ENCODE assay signal across 8 cellular contexts in the genomic region with DNA sequence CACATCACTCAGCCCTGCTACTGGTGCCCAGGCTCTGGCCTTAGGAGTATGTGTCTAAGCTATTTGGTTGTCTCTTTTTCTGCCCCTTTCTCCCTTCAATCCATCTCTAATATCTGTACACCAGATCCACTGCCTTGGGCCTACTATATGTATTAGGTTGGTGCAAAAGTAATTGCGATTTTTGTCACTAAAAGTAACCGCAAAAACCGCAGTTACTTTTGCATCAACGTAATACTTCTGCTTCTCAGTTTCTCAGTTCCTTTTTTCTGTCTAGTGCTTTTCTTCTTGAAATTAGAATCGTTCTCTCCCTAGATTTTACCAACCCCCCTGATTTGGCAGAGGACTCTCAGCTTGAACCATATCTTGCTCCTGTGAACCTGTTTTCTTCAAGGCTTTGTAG.
DNase-seq lines count a peak whose midpoint lies in the region; ATAC-seq and TF ChIP-seq lines count a peak whose summit lies in the region.

No MANE protein-coding gene starts in this region.

- peaks cover 5% of the 10 kb centered on the region; the same call in 1 of the 2 replicates for H4K20me1 ChIP-seq in MM.1S (ENCODE audit: insufficient read depth, low read length)

- peak overlapping the region; percentile 24; the same call in 1 of the 2 replicates for H3K4me2 ChIP-seq in MM.1S (ENCODE audit: low read depth, low read length)

- H3K27me3 ChIP-seq in MM.1S (replicated peaks; ENCODE audit: insufficient read depth, low read length) (peaks cover 79% of the 10 kb centered on the region), body of pancreas (no peaks in the 10 kb centered on the region), colonic mucosa (no peaks in the 10 kb centered on the region)

- peaks cover 34% of the 10 kb centered on the region for H3K4me1 ChIP-seq in MM.1S (ENCODE audit: low read length)
- no peaks in the 10 kb centered on the region for H3K4me1 ChIP-seq in body of pancreas
- H3K4me1 ChIP-seq in colonic mucosa, result no peaks in the 10 kb centered on the region

- no peak for TF ChIP-seq POLR2A in body of pancreas (IDR thresholded peaks at IDR 0.05)

- no peaks in the 10 kb centered on the region for H3K9me2 ChIP-seq in MM.1S (replicated peaks; ENCODE audit: insufficient read depth, low read length)

- H2AFZ ChIP-seq in MM.1S (ENCODE audit: low read length), result no peak overlapping the region

- peak; percentile 83 for DNase-seq in MM.1S
- peak; percentile 22 for DNase-seq in germinal center (ENCODE audit: low spot score)
- no peak for DNase-seq in D341Med (ENCODE audit: low spot score)
- no peak for DNase-seq in body of pancreas
- no peak for DNase-seq in activated CD8-positive, alpha-beta memory T cell treated with anti-CD3 and anti-CD28 coated beads, Interleukin-2, amount 50 U/mL, for 4 hours
- no peak for DNase-seq in colonic mucosa

- H3K9ac ChIP-seq in MM.1S (ENCODE audit: low read length) (no peak overlapping the region), colonic mucosa (ENCODE audit: low read depth in 2 of 2, low read length in 2 of 2) (no peak overlapping the region)

- H3F3A ChIP-seq in MM.1S (ENCODE audit: insufficient read depth, low read length), result peaks cover 25% of the 10 kb centered on the region; the same call in 1 of the 2 replicates

- intact Hi-C loops in body of pancreas (cut with DNase I), result no loop called here
- intact Hi-C loops in colonic mucosa (cut with DNase I), result no loop called here

- ATAC-seq in GM18511 (IDR thresholded peaks at IDR 0.05; ENCODE audit: unreplicated experiment) (peak; percentile 39), GM21786 (IDR thresholded peaks at IDR 0.05; ENCODE audit: unreplicated experiment) (peak; percentile 28), body of pancreas (no peak)

- no peaks in the 10 kb centered on the region for H3K79me2 ChIP-seq in MM.1S (ENCODE audit: low read length)

- TF ChIP-seq CTCF in MM.1S (IDR thresholded peaks at IDR 0.05; ENCODE audit: low read length) (no peak), body of pancreas (IDR thresholded peaks at IDR 0.05) (no peak), colonic mucosa (IDR thresholded peaks at IDR 0.05) (no peak)

- H3K36me3 ChIP-seq in MM.1S (replicated peaks; ENCODE audit: insufficient read depth, low read length) (no peaks in the 10 kb centered on the region), body of pancreas (replicated peaks in 1 of 2; ENCODE audit: insufficient read depth in 1 of 2, low read depth in 2 of 2) (no peaks in the 10 kb centered on the region), colonic mucosa (no peaks in the 10 kb centered on the region)

- H3K9me3 ChIP-seq in MM.1S (replicated peaks; ENCODE audit: insufficient read depth, low read length), result no peaks in the 10 kb centered on the region
- H3K9me3 ChIP-seq in body of pancreas, result no peaks in the 10 kb centered on the region
- no peaks in the 10 kb centered on the region for H3K9me3 ChIP-seq in colonic mucosa

- WGBS in body of pancreas, 2 donors, result 68 to 77% methylated on average over 5 of the region's 5 CpGs

- no peak overlapping the region for H3K4me3 ChIP-seq in MM.1S (ENCODE audit: low read length)
- no peak overlapping the region for H3K4me3 ChIP-seq in body of pancreas
- H3K4me3 ChIP-seq in colonic mucosa, result no peak overlapping the region

- H3K27ac ChIP-seq in MM.1S (ENCODE audit: low read length) (no peak overlapping the region), body of pancreas (peak overlapping the region in 1 of 4 donors; percentile 3), colonic mucosa (no peak overlapping the region)

Comparison
In these comparisons a context has a peak if more than half of its experiments do, and no peak if none do; other contexts are left out.
1. DNase-seq: peak in MM.1S (single experiment) and germinal center (single experiment); none in D341Med (single experiment), body of pancreas (0 of 4), activated CD8-positive, alpha-beta memory T cell treated with anti-CD3 and anti-CD28 coated beads, Interleukin-2, amount 50 U/mL, for 4 hours (single experiment) and colonic mucosa (single experiment).